ENCODE assay signal across 23 cellular contexts in genomic region chr7:32868116-32868515, GRCh38.
"Had no signal": no experiment of that assay in that cellular context is flagged by ENCODE, and none has a peak within 500 bp of the region (broad histone marks: within the 10 kb centered on the region; RNA-seq: fewer than 3 reads in every experiment).

No MANE protein-coding gene starts in this region.

- ATAC-seq: gastrocnemius medialis; lower lobe of right lung; stimulated activated naive B cell treated with anti-CD40 and anti-IgM and Interleukin-4, amounts not matched to agents 10 μg/mL and 1 μg/mL and 100 μg/mL, for 72 hours; T-cell had no signal

- H3K4me3 Mint-ChIP-seq: activated naive CD8-positive, alpha-beta T cell; central memory CD8-positive, alpha-beta T cell; endodermal cell; naive B cell; neural progenitor cell; stimulated activated naive B cell treated with anti-CD40 and anti-IgM and Interleukin-4, amounts not matched to agents 10 μg/mL and 1 μg/mL and 100 μg/mL, for 72 hours; T-cell had no signal

- H3K4me1 ChIP-seq: neural progenitor cell had no signal

- H3K27me3 Mint-ChIP-seq: activated naive CD8-positive, alpha-beta T cell; central memory CD8-positive, alpha-beta T cell; naive B cell; stimulated activated naive B cell treated with anti-CD40 and anti-IgM and Interleukin-4, amounts not matched to agents 10 μg/mL and 1 μg/mL and 100 μg/mL, for 72 hours; T-cell had no signal

- H3K27ac ChIP-seq: adrenal gland, ascending aorta, coronary artery, esophagus squamous epithelium, lower lobe of right lung, neural progenitor cell, upper lobe of left lung had no signal

- H3K4me3 ChIP-seq: adrenal gland, ascending aorta, coronary artery, esophagus squamous epithelium, gastrocnemius medialis, lower lobe of right lung, neural progenitor cell, upper lobe of left lung had no signal

- H3K27ac Mint-ChIP-seq: activated naive CD8-positive, alpha-beta T cell; activated T-helper 2 cell treated with anti-CD3 and anti-CD28 coated beads, Interferon-gamma antibody, Interleukin-2, Interleukin-4, amounts not matched to agents 10 μg/mL and 5 μg/mL and 100 μg/mL, durations not matched to agents 14 hours and 24 hours and 36 hours; endodermal cell; neural progenitor cell; stimulated activated naive B cell treated with anti-CD40 and anti-IgM and Interleukin-4, amounts not matched to agents 10 μg/mL and 1 μg/mL and 100 μg/mL, for 72 hours; T-cell had no signal

- H3K27me3 ChIP-seq: adrenal gland, ascending aorta, esophagus squamous epithelium, gastrocnemius medialis, neural progenitor cell, upper lobe of left lung had no signal

- DNase-seq: activated naive CD4-positive, alpha-beta T cell; activated T-cell treated with anti-CD3 and anti-CD28 coated beads, Interleukin-2, amount 50 U/mL, for 1 hour; adrenal gland; endodermal cell; esophagus squamous epithelium; gastrocnemius medialis; islet precursor cell; left cardiac atrium; lower lobe of right lung; mesendoderm; naive B cell; retina; stimulated activated CD4-positive, alpha-beta T cell treated with anti-CD3 and anti-CD28 coated beads, Interleukin-2, amount 100 ng/mL, for 48 hours; stimulated activated CD8-positive, alpha-beta memory T cell treated with anti-CD3 and anti-CD28 coated beads, Interleukin-4, amount 100 ng/mL, for 48 hours; stimulated activated naive B cell treated with anti-CD40 and anti-IgM and Interleukin-4, amounts not matched to agents 10 μg/mL and 1 μg/mL and 100 μg/mL, for 72 hours; T-cell; upper lobe of left lung had no signal

- H3K4me1 Mint-ChIP-seq: neural progenitor cell had no signal

- H3K9me3 ChIP-seq: adrenal gland, ascending aorta, gastrocnemius medialis, lower lobe of right lung, upper lobe of left lung had no signal
